Comparison of ENCODE assay signal across 22 cellular contexts in the genomic region with DNA sequence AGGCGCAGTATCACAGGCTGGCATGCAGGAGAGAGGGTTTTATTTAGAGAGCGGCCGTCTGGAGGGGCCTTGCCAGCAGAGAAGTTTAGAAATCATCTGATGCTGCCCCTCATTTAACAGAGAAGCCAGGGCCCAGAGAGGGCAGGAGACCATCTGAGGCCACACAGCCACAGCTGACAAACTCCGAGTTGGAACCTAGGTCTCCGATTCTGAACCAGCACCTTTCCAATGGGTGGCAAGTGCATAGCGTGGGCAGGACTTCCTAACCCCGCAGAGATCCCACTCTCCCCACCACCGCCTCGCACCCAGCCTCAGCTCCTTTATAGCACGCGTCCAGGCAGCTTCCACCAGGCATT.
DNase-seq lines count a peak whose midpoint lies in the region; ATAC-seq, FAIRE-seq and TF ChIP-seq lines count a peak whose summit lies in the region.
"Had no signal": no experiment of that assay in that cellular context is flagged by ENCODE, and none has a peak within 500 bp of the region (broad histone marks: within the 10 kb centered on the region; RNA-seq: fewer than 3 reads in every experiment).

No MANE protein-coding gene starts in this region.

- BruUV-seq in K562 (replicated peaks; lab: Mats Ljungman, UMichigan) = no TSS peak

- H3K4me1 ChIP-seq in K562 (replicated peaks in 1 of 2; ENCODE audit: control insufficient read depth in 2 of 2, insufficient read depth in 2 of 2, low read length in 2 of 2) = peaks cover 17 to 27% of the 10 kb centered on the region in 2 experiments
- H3K4me1 ChIP-seq in osteoblast (ENCODE audit: insufficient read depth, low read length) = peaks cover 4% of the 10 kb centered on the region
- H3K4me1 ChIP-seq: BE2C, HAP-1 had no signal

- no peak overlapping the region; a peak in 1 of 4 replicates for H3K9ac ChIP-seq in K562 (ENCODE audit: insufficient read depth in 1 of 2, low read depth in 2 of 2, low read length in 2 of 2)

- H4K20me1 ChIP-seq in K562 (replicated peaks; ENCODE audit: control insufficient read depth, insufficient read depth, low read length) = no peaks in the 10 kb centered on the region
- no peaks in the 10 kb centered on the region for H4K20me1 ChIP-seq in osteoblast (ENCODE audit: insufficient read depth, low read length)

- POLR2A ChIA-PET in K562 (lab: Yijun Ruan, JAX) = interaction anchor here (0.5 to 1.4 kb wide), 4 partner anchors 10 to 88 kb away, joined by 3 to 4 read pairs (median 3); no protein-coding TSS in a partner anchor

- FAIRE-seq in K562 (lab: Jason Lieb, UNC) = no peak
- FAIRE-seq: A204.1, D721Med, G401.6, GM12891, GM18507 had no signal

- TF ChIP-seq POLR2A in K562 (conservative IDR thresholded peaks at IDR 0.05) = no peak

- H3K4me2 ChIP-seq in K562 (ENCODE audit: insufficient read depth, low read length) = no peak overlapping the region
- no peak overlapping the region for H3K4me2 ChIP-seq in osteoblast (ENCODE audit: insufficient read depth, low read length)

- H3K27ac ChIP-seq in K562 (ENCODE audit: extremely low read depth, low read depth, low read length) (no peak overlapping the region), osteoblast (ENCODE audit: low read depth, low read length) (no peak overlapping the region)

- H3K27me3 ChIP-seq in H7 (ENCODE audit: control insufficient read depth, insufficient read depth, low read length) (no peaks in the 10 kb centered on the region), K562 (ENCODE audit: control insufficient read depth in 2 of 2, insufficient read depth in 2 of 2, low read length in 2 of 2) (no peaks in the 10 kb centered on the region), osteoblast (ENCODE audit: insufficient read depth, low read length) (peaks cover 9% of the 10 kb centered on the region)
- H3K27me3 ChIP-seq: BE2C had no signal

- H3K36me3 ChIP-seq in H7 (replicated peaks; ENCODE audit: control insufficient read depth, insufficient read depth, low read length) (no peaks in the 10 kb centered on the region), K562 (ENCODE audit: control insufficient read depth, insufficient read depth, low read length) (no peaks in the 10 kb centered on the region), osteoblast (ENCODE audit: insufficient read depth, low read length) (no peaks in the 10 kb centered on the region)
- H3K36me3 ChIP-seq: BE2C, HAP-1 had no signal

- intact Hi-C loops in K562 (cut with micrococcal nuclease) = loop anchor here (5.0 kb wide), 1 partner anchor 93 kb away; no protein-coding TSS in a partner anchor

- H3K9me3 ChIP-seq in K562 (replicated peaks; ENCODE audit: control insufficient read depth, insufficient read depth, low read depth, low read length) (no peaks in the 10 kb centered on the region), osteoblast (ENCODE audit: low read depth, low read length) (no peaks in the 10 kb centered on the region)
- H3K9me3 ChIP-seq: BE2C, HAP-1 had no signal

- H2AFZ ChIP-seq in K562 (ENCODE audit: low read depth, low read length) (no peak overlapping the region), osteoblast (ENCODE audit: low read length) (no peak overlapping the region)

- H3K4me3 ChIP-seq in H7 (ENCODE audit: insufficient read depth, low read depth, low read length) (no peak overlapping the region), K562 (no peak overlapping the region), osteoblast (ENCODE audit: insufficient read depth, low read length) (no peak overlapping the region)
- H3K4me3 ChIP-seq in Jurkat, Clone E6-1 (ENCODE audit: low read length) = peak overlapping the region; percentile 29; the same call in 1 of the 2 replicates
- H3K4me3 ChIP-seq: HAP-1 had no signal

- TF ChIP-seq RAD21 in K562 (CRISPR knock-in tag; conservative IDR thresholded peaks at IDR 0.05 in 1 of 2, IDR thresholded peaks at IDR 0.05 in 1 of 2) = no peak

- in situ Hi-C loops in K562 (cut with MboI) = no loop called here

- peak; percentile 18 for DNase-seq in H7
- no peak for DNase-seq in Jurkat, Clone E6-1 (ENCODE audit: low read depth, low spot score)
- no peak for DNase-seq in K562 (ENCODE audit: extremely low read depth in 1 of 4, low spot score in 3 of 4)
- peak; percentile 60 for DNase-seq in osteoblast (ENCODE audit: insufficient read length, low spot score, missing footprints)
- DNase-seq in central memory CD4-positive, alpha-beta T cell = no peak
- DNase-seq in omental fat pad (ENCODE audit: low spot score) = no peak
- no peak for DNase-seq in stimulated activated CD4-positive, alpha-beta T cell treated with anti-CD3 and anti-CD28 coated beads, Interleukin-4, amount 100 ng/mL, for 1 hour
- DNase-seq: ACHN; BE2C; C1 segment of cervical spinal cord; CD4-positive, CD25-positive, alpha-beta regulatory T cell; CD8-positive, alpha-beta memory T cell; COR-L47; GOT3; Karpas-422 had no signal

- no peak for TF ChIP-seq EP300 in K562 (IDR thresholded peaks at IDR 0.05; ENCODE audit: low read length)

- ATAC-seq in K562 (no peak), HG02970 (IDR thresholded peaks at IDR 0.05; ENCODE audit: low FRiP score, unreplicated experiment) (no peak), omental fat pad (ENCODE audit: low FRiP score) (no peak)

- CTCF ChIA-PET in K562 (lab: Yijun Ruan, JAX; ENCODE audit: low intra/inter-chr PET ratio) = no interaction called here

- WGBS in K562 (ENCODE audit: insufficient coverage, low coverage, missing lambda C conversion rate) = 78% methylated on average over 11 of the region's 11 CpGs

- TF ChIP-seq CTCF in K562 (IDR thresholded peaks at IDR 0.05 in 2 of 3, conservative IDR thresholded peaks at IDR 0.05 in 1 of 3; ENCODE audit: insufficient read depth in 2 of 3, low read depth in 1 of 3, low read length in 3 of 3) = no peak
- no peak for TF ChIP-seq CTCF in osteoblast (IDR thresholded peaks at IDR 0.05; ENCODE audit: extremely low read depth, low read depth, low read length)
- TF ChIP-seq CTCF in omental fat pad (IDR thresholded peaks at IDR 0.05) = no peak

- H3K79me2 ChIP-seq in K562 (ENCODE audit: control insufficient read depth, insufficient read depth, low read length) = no peaks in the 10 kb centered on the region
- no peaks in the 10 kb centered on the region for H3K79me2 ChIP-seq in osteoblast (ENCODE audit: insufficient read depth, low read length)

- H3K9me1 ChIP-seq in K562 (ENCODE audit: control insufficient read depth, insufficient read depth, low read length) = no peaks in the 10 kb centered on the region

TF ChIP-seq in K562, 482 proteins besides CTCF, POLR2A, EP300 and RAD21 (continues in another document):
- TF ChIP-seq SMARCA5 (IDR thresholded peaks at IDR 0.05) (0 out of 2 replicates have a peak, but pooled peaks have one; percentile 24), ZNF354B (CRISPR knock-in tag; IDR thresholded peaks at IDR 0.05) (no peak), RHOXF2B (CRISPR knock-in tag; conservative IDR thresholded peaks at IDR 0.05) (no peak), BCOR (IDR thresholded peaks at IDR 0.05) (0 out of 2 replicates have a peak, but pooled peaks have one; percentile 32), ILK (tag; IDR thresholded peaks at IDR 0.05; ENCODE audit: borderline replicate concordance, low read depth) (no peak), CEBPG (CRISPR knock-in tag; IDR thresholded peaks at IDR 0.05) (no peak), CEBPG (tag; conservative IDR thresholded peaks at IDR 0.05 in 1 of 2, IDR thresholded peaks at IDR 0.05 in 1 of 2) (no peak)
- TF ChIP-seq, protein P1, sequence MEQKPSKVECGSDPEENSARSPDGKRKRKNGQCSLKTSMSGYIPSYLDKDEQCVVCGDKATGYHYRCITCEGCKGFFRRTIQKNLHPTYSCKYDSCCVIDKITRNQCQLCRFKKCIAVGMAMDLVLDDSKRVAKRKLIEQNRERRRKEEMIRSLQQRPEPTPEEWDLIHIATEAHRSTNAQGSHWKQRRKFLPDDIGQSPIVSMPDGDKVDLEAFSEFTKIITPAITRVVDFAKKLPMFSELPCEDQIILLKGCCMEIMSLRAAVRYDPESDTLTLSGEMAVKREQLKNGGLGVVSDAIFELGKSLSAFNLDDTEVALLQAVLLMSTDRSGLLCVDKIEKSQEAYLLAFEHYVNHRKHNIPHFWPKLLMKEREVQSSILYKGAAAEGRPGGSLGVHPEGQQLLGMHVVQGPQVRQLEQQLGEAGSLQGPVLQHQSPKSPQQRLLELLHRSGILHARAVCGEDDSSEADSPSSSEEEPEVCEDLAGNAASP (IDR thresholded peaks at IDR 0.05) = no peak
- TF ChIP-seq, protein P2, sequence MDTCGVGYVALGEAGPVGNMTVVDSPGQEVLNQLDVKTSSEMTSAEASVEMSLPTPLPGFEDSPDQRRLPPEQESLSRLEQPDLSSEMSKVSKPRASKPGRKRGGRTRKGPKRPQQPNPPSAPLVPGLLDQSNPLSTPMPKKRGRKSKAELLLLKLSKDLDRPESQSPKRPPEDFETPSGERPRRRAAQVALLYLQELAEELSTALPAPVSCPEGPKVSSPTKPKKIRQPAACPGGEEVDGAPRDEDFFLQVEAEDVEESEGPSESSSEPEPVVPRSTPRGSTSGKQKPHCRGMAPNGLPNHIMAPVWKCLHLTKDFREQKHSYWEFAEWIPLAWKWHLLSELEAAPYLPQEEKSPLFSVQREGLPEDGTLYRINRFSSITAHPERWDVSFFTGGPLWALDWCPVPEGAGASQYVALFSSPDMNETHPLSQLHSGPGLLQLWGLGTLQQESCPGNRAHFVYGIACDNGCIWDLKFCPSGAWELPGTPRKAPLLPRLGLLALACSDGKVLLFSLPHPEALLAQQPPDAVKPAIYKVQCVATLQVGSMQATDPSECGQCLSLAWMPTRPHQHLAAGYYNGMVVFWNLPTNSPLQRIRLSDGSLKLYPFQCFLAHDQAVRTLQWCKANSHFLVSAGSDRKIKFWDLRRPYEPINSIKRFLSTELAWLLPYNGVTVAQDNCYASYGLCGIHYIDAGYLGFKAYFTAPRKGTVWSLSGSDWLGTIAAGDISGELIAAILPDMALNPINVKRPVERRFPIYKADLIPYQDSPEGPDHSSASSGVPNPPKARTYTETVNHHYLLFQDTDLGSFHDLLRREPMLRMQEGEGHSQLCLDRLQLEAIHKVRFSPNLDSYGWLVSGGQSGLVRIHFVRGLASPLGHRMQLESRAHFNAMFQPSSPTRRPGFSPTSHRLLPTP (IDR thresholded peaks at IDR 0.05; ENCODE audit: borderline replicate concordance, extremely low read depth, insufficient read length) = no peak
- TF ChIP-seq, protein P3, sequence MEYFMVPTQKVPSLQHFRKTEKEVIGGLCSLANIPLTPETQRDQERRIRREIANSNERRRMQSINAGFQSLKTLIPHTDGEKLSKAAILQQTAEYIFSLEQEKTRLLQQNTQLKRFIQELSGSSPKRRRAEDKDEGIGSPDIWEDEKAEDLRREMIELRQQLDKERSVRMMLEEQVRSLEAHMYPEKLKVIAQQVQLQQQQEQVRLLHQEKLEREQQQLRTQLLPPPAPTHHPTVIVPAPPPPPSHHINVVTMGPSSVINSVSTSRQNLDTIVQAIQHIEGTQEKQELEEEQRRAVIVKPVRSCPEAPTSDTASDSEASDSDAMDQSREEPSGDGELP (CRISPR knock-in tag; IDR thresholded peaks at IDR 0.05; ENCODE audit: borderline replicate concordance) = 0 out of 2 replicates have a peak, but pooled peaks have one; percentile 40
- TF ChIP-seq, protein P4, sequence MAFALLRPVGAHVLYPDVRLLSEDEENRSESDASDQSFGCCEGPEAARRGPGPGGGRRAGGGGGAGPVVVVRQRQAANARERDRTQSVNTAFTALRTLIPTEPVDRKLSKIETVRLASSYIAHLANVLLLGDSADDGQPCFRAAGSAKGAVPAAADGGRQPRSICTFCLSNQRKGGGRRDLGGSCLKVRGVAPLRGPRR (CRISPR knock-in tag; IDR thresholded peaks at IDR 0.05) = no peak

Comparison
In these comparisons a context has a peak if more than half of its experiments do, and no peak if none do; other contexts are left out.
1. DNase-seq: peak in H7 (single experiment) and osteoblast (single experiment); none in Jurkat, Clone E6-1 (single experiment), K562 (0 of 4), central memory CD4-positive, alpha-beta T cell (single experiment), omental fat pad (single experiment) and stimulated activated CD4-positive, alpha-beta T cell treated with anti-CD3 and anti-CD28 coated beads, Interleukin-4, amount 100 ng/mL, for 1 hour (single experiment).